7 cellular contexts compared by ENCODE assay signal in the genomic region with DNA sequence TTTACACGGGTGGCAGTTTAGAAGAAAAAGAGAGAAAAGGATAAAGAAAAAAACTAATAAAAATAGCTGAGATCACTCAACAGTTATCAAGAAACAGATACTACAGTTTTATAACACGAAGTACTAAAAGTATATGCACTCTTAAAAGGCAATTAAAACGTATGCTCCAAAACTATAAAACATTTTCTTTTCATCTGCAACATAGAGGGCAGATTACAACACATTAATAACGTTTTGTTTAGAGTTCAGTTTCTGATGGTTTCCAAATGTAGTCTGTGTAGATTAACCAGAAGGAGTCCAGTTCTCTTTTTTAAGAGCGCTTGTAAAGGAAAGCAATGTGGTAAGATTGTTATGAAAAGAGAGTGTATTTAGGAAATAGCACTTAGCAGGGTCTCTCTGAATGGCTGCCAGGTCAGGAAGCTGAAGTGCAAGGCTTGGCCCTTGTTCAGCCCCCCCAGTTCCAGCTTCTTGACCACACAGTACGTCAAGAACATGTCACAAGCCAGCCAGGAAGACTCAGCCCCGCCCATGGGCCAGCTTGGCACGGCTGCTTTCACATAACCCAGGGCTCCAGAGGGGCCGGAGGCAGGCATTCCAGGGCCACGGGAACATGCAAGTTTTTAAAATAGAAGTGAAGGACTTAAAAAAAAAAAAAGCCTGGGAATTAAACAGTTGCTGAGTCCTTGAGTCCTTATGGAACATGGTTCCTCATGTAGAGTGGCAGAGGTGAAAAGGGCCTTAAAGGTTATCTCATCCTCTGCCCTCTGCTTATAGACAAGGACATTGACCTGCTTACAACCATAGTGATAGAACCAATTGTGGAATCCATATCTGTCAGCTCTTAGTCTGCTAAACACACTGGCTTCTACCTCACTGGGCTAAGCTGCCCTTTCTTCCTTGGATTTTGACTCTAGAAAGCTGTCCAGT.
DNase-seq lines count a peak whose midpoint lies in the region; ATAC-seq and TF ChIP-seq lines count a peak whose summit lies in the region.

No MANE protein-coding gene starts in this region.

- no peak overlapping the region for H3K4me2 ChIP-seq in Karpas-422 (ENCODE audit: low read depth, low read length, poor library complexity, severe bottlenecking)

- H3K36me3 ChIP-seq in upper lobe of left lung (no peaks in the 10 kb centered on the region), Karpas-422 (ENCODE audit: insufficient read depth, low read length) (no peaks in the 10 kb centered on the region)

- H3K9me3 ChIP-seq in upper lobe of left lung (no peaks in the 10 kb centered on the region), Karpas-422 (ENCODE audit: low read length) (no peaks in the 10 kb centered on the region)

- H3K27ac ChIP-seq in coronary artery (peak overlapping the region; percentile 76 to 93), upper lobe of left lung (peak overlapping the region; percentile 74 to 82 (median 80)), Karpas-422 (ENCODE audit: low read length) (no peak overlapping the region)

- no peaks in the 10 kb centered on the region for H3K79me2 ChIP-seq in Karpas-422 (ENCODE audit: low read length)

- WGBS in upper lobe of left lung, 2 donors: 5 to 7% methylated on average over 10 of the region's 10 CpGs

- ATAC-seq in upper lobe of left lung (ENCODE audit: low FRiP score in 2 of 2): peak; percentile 93 to 95
- ATAC-seq in GM21717 (IDR thresholded peaks at IDR 0.05; ENCODE audit: unreplicated experiment): no peak

- no peak overlapping the region for H3K9ac ChIP-seq in Karpas-422 (ENCODE audit: low read length)

- POLR2A ChIA-PET in GM10248 (lab: Yijun Ruan, JAX): no interaction called here

- H3K4me1 ChIP-seq in upper lobe of left lung (peaks cover 45 to 65% (median 58%) of the 10 kb centered on the region in 4 donors), Karpas-422 (ENCODE audit: low read length) (peaks cover 8% of the 10 kb centered on the region)

- TF ChIP-seq EP300 in upper lobe of left lung (IDR thresholded peaks at IDR 0.05): peak; percentile 60 to 94 (median 76)

- peak in 1 of 4 donors; percentile 35 for TF ChIP-seq POLR2A in upper lobe of left lung (IDR thresholded peaks at IDR 0.05)

- peak overlapping the region; percentile 28 for H3K4me3 ChIP-seq in coronary artery
- no peak overlapping the region for H3K4me3 ChIP-seq in upper lobe of left lung
- no peak overlapping the region for H3K4me3 ChIP-seq in Karpas-422 (ENCODE audit: low read length)

- H4K20me1 ChIP-seq in Karpas-422 (ENCODE audit: insufficient read depth, low read depth, low read length): no peaks in the 10 kb centered on the region

- CTCF ChIA-PET in GM10248 (lab: Yijun Ruan, JAX): interaction anchor here (1.0 to 1.4 kb wide), 3 partner anchors 10 to 32 kb away, joined by 3 to 4 read pairs (median 3); no protein-coding TSS in a partner anchor

- DNase-seq in M059J (ENCODE audit: low read depth) (peak; percentile 93), coronary artery (ENCODE audit: low spot score) (peak; percentile 100), midbrain (lab: John Stamatoyannopoulos, UW) (peak; percentile 50), upper lobe of left lung (peak; percentile 91 to 97), GM10248 (ENCODE audit: extremely low spot score) (no peak), Karpas-422 (no peak)

- H2AFZ ChIP-seq in Karpas-422 (ENCODE audit: low read length): no peak overlapping the region

- TF ChIP-seq CTCF in coronary artery (IDR thresholded peaks at IDR 0.05): no peak
- TF ChIP-seq CTCF in upper lobe of left lung (IDR thresholded peaks at IDR 0.05): no peak
- no peak for TF ChIP-seq CTCF in GM10248 (IDR thresholded peaks at IDR 0.05; ENCODE audit: control extremely low read depth, extremely low read depth, low read depth, missing control alignments)

- no peaks in the 10 kb centered on the region for H3K9me2 ChIP-seq in Karpas-422 (replicated peaks; ENCODE audit: insufficient read depth, low read length)

- H3K27me3 ChIP-seq in upper lobe of left lung (no peaks in the 10 kb centered on the region), Karpas-422 (ENCODE audit: low read length) (no peaks in the 10 kb centered on the region)

Comparison
In these comparisons a context has a peak if more than half of its experiments do, and no peak if none do; other contexts are left out.
1. DNase-seq: peak in M059J (single experiment), coronary artery (single experiment), midbrain (single experiment) and upper lobe of left lung (2 of 2); none in GM10248 (single experiment) and Karpas-422 (single experiment).